9 cellular contexts compared by ENCODE assay signal in the genomic region with DNA sequence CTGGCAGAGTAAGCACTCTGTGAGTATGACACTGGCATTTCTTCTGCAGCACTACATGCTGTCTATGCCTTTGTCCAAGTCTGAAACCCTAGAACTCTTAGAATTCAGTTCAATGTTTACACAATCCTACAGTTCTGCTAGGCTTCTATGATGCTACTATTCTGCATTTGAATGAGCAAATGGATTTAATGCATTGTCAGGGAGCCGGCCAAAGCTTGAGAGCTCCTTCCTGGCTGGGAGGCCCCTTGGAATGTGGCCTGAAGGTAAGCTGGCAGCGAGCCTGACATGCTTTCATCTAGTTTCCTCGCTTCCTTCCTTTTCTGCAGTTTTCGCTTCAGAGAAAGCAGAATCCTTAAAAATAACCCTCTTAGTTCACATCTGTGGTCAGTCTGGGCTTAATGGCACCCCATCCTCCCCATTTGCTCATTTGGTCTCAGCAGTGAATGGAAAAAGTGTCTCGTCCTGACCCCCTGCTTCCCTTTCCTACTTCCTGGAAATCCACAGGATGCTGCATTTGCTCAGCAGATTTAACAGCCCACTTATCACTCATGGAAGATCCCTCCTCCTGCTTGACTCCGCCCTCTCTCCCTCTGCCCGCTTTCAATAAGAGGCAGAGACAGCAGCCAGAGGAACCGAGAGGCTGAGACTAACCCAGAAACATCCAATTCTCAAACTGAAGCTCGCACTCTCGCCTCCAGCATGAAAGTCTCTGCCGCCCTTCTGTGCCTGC. TPM values are rescaled to one million over a fixed set of nuclear protein-coding genes. Genes with fewer than 3 reads are reported as not detected.
A peak's percentile ranks its signal among the peaks of the same experiment; 100 is the strongest.
DNase-seq lines count a peak whose midpoint lies in the region; ATAC-seq, FAIRE-seq and TF ChIP-seq lines count a peak whose summit lies in the region.
"Had no signal": no experiment of that assay in that cellular context is flagged by ENCODE, and none has a peak within 500 bp of the region (broad histone marks: within the 10 kb centered on the region; RNA-seq: fewer than 3 reads in every experiment).

Gene CCL2 (plus strand): TSS at position 635 of the 730 bp plus-strand sequence. CDS start 65 bp downstream, at position 700.

- H3K9me3 ChIP-seq in keratinocyte (ENCODE audit: control insufficient read depth, low read depth, low read length) (no peaks in the 10 kb centered on the region), subcutaneous abdominal adipose tissue (ENCODE audit: control insufficient read depth in 5 of 5, low read length in 5 of 5) (peaks cover 0 to 3% (median 0%) of the 10 kb centered on the region in 5 donors)

- peak within 1 kb of the TSS; percentile 57 for H3K4me2 ChIP-seq in keratinocyte (ENCODE audit: control insufficient read depth, extremely low read depth, insufficient read depth, low read depth, low read length)

- peak; percentile 72 for DNase-seq in AG20443 (ENCODE audit: low spot score)
- peak; percentile 8 for DNase-seq in NCI-H2029 treated with DMSO at 0.1 percent for 48 hours (lab: John Stamatoyannopoulos, UW)
- peak; percentile 71 for DNase-seq in choroid plexus epithelial cell (ENCODE audit: low read depth)
- no peak for DNase-seq in keratinocyte (ENCODE audit: low read depth, low spot score)
- DNase-seq in NCI-H2081 (lab: John Stamatoyannopoulos, UW): no peak
- DNase-seq: activated naive CD8-positive, alpha-beta T cell treated with anti-CD3 and anti-CD28 coated beads, Interleukin-2, amount 10 ng/mL, durations not matched to agents 7 days and 5 days had no signal

- peak within 1 kb of the TSS; percentile 81 for H2AFZ ChIP-seq in keratinocyte (ENCODE audit: control insufficient read depth, low read length)

- FAIRE-seq in keratinocyte (lab: Jason Lieb, UNC): peak; percentile 83

- H3K27me3 ChIP-seq in keratinocyte (ENCODE audit: control insufficient read depth, extremely low read depth, insufficient read depth, low read length) (peaks cover 9% of the 10 kb centered on the region), subcutaneous abdominal adipose tissue (ENCODE audit: control insufficient read depth in 5 of 5, insufficient read depth in 4 of 5, low read length in 5 of 5) (peaks cover 0 to 8% (median 0%) of the 10 kb centered on the region in 5 donors)

- H3K9ac ChIP-seq in keratinocyte (ENCODE audit: control insufficient read depth, extremely low read depth, insufficient read depth, low read length) (no peak within 1 kb of the TSS), subcutaneous abdominal adipose tissue (ENCODE audit: low read length in 5 of 5) (peak within 1 kb of the TSS; percentile 16 to 75 (median 63))

- peak within 1 kb of the TSS; percentile 42 for H3K4me3 ChIP-seq in choroid plexus epithelial cell (ENCODE audit: low read depth, low read length)
- peak within 1 kb of the TSS in 2 of 3 experiments; percentile 18 to 55 for H3K4me3 ChIP-seq in keratinocyte (ENCODE audit: control insufficient read depth in 2 of 3, extremely low read depth in 1 of 3, insufficient read depth in 2 of 3, low read depth in 1 of 3, low read length in 3 of 3)
- H3K4me3 ChIP-seq in subcutaneous abdominal adipose tissue (ENCODE audit: low read depth in 1 of 5, low read length in 5 of 5): peak within 1 kb of the TSS; percentile 58 to 79 (median 69)

- H3K27ac ChIP-seq in keratinocyte (ENCODE audit: control insufficient read depth, insufficient read depth, low read length) (no peak within 1 kb of the TSS), subcutaneous abdominal adipose tissue (ENCODE audit: low read depth, low read length) (peak within 1 kb of the TSS; percentile 79)

- TF ChIP-seq CTCF in choroid plexus epithelial cell (conservative IDR thresholded peaks at IDR 0.05; ENCODE audit: low read depth, low read length) (no peak), keratinocyte (optimal IDR thresholded peaks at IDR 0.05 in 1 of 3, IDR thresholded peaks at IDR 0.05 in 1 of 3, conservative IDR thresholded peaks at IDR 0.05 in 1 of 3; ENCODE audit: extremely low read depth in 1 of 3, insufficient read depth in 2 of 3, low read length in 3 of 3) (no peak)

- no peaks in the 10 kb centered on the region for H4K20me1 ChIP-seq in keratinocyte (ENCODE audit: control insufficient read depth, extremely low read depth, insufficient read depth, low read length)

- H3K79me2 ChIP-seq in keratinocyte (ENCODE audit: control insufficient read depth, insufficient read depth, low read length): no peaks in the 10 kb centered on the region

- H3K36me3 ChIP-seq in keratinocyte (ENCODE audit: control insufficient read depth in 2 of 2, extremely low read depth in 1 of 2, insufficient read depth in 2 of 2, low read length in 2 of 2) (no peaks in the 10 kb centered on the region), subcutaneous abdominal adipose tissue (ENCODE audit: control insufficient read depth in 5 of 5, insufficient read depth in 5 of 5, low read length in 5 of 5) (peaks cover 0 to 6% (median 0%) of the 10 kb centered on the region in 5 donors)

- H3K4me1 ChIP-seq in keratinocyte (ENCODE audit: control insufficient read depth, extremely low read depth, insufficient read depth, low read length) (peaks cover 26% of the 10 kb centered on the region), subcutaneous abdominal adipose tissue (ENCODE audit: control insufficient read depth in 5 of 5, insufficient read depth in 5 of 5, low read length in 5 of 5) (peaks cover 40 to 72% (median 71%) of the 10 kb centered on the region in 5 donors)

- dilution Hi-C loops in keratinocyte (cut with MboI; ENCODE audit: extremely low pct_ligation_motif_present, low sequenced_read_pairs): no loop called here

- ATAC-seq in GM19035 (IDR thresholded peaks at IDR 0.05; ENCODE audit: unreplicated experiment) (no peak), GM18870 (IDR thresholded peaks at IDR 0.05; ENCODE audit: unreplicated experiment) (no peak)

- H3K9me1 ChIP-seq in keratinocyte (ENCODE audit: control insufficient read depth, extremely low read depth, insufficient read depth, low read length): no peaks in the 10 kb centered on the region

RNA-seq across cellular contexts. Expression of gene CCL2, which starts in this region (rescaled TPM):
- polyA plus RNA-seq in keratinocyte: 0.24 to 0.49 TPM in 2 of 3 replicates, not detected in the other
- not detected for polyA plus RNA-seq in keratinocyte (2011; ENCODE audit: low read depth)
- polyA plus RNA-seq in keratinocyte (2011; cell fraction: cytosol; rRNA removed): 0.16 and 0.18 TPM in 2 replicates
- 0.34 TPM in 1 of 2 replicates, not detected in the other for polyA plus RNA-seq in keratinocyte (2011; cell fraction: nucleus; rRNA removed)
- 0.16 TPM in 1 of 2 replicates, not detected in the other for polyA plus RNA-seq in keratinocyte (2012; ENCODE audit: low replicate concordance)
- polyA minus RNA-seq in keratinocyte: not detected in 3 replicates
- polyA minus RNA-seq in keratinocyte (2011; cell fraction: cytosol; rRNA and poly(A)+ RNA removed): not detected
- not detected in 2 replicates for polyA minus RNA-seq in keratinocyte (2011; cell fraction: nucleus; rRNA and poly(A)+ RNA removed)

Comparison
In these comparisons a context has a peak if more than half of its experiments do, and no peak if none do; other contexts are left out.
1. DNase-seq: peak in AG20443 (single experiment), NCI-H2029 treated with DMSO at 0.1 percent for 48 hours (single experiment) and choroid plexus epithelial cell (single experiment); none in keratinocyte (single experiment) and NCI-H2081 (0 of 2).
2. Peak in every context shown above with its lines, with median percentiles within 50 percentile points of each other: H3K4me3 ChIP-seq.